15 cellular contexts compared by ENCODE assay signal in the genomic region with DNA sequence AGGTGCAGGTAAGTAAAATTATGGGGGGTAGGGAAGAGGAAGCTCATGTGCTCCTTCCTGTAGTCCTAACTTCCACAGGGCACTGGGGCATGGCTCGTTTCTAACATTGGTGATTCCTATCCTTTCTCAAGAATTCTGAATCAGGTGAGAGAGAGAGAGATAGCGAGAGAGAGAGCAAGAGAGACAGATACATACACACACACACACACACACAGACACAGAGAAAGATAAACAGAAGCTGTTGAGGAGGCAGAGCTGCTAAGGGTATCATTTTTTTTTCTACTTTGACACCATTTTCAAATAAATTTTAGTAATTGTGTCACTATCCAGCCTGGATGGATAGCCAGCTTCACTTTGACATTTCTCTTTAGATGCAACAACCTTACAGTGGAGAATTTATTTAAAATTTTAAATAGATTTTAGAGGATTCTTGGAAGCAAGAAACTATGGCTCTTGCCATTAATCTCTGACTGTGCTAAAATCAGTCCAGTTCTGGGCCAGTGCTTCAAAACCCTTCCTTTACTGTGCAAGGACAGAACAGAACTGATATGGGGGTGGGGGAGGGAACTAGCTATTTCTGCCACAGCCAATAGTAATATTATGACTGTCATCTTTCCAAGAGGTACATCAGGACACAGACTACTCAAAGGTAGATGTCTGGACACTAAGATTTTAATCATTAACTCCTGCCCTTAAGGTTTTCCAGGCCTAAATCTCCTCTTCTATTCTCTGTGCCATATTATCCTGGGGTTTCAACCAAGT.
"Had no signal": no experiment of that assay in that cellular context is flagged by ENCODE, and none has a peak within 500 bp of the region (broad histone marks: within the 10 kb centered on the region; RNA-seq: fewer than 3 reads in every experiment).

No MANE protein-coding gene starts in this region.

- H3K36me3 ChIP-seq: tibial nerve had no signal

- FAIRE-seq: kidney had no signal

- H3K27ac ChIP-seq: tibial nerve had no signal

- H3K4me1 ChIP-seq: tibial nerve had no signal

- H3K9me3 ChIP-seq: SK-N-SH, tibial nerve had no signal

- H3K27me3 ChIP-seq: tibial nerve had no signal

- DNase-seq: activated CD4-positive, alpha-beta T cell treated with anti-CD3 and anti-CD28 coated beads for 1 hour; activated CD8-positive, alpha-beta memory T cell treated with anti-CD3 and anti-CD28 coated beads for 24 hours; activated CD8-positive, alpha-beta memory T cell treated with anti-CD3 and anti-CD28 coated beads, Interleukin-2, amount 50 U/mL, for 4 hours; activated naive CD4-positive, alpha-beta T cell; activated naive CD8-positive, alpha-beta T cell treated with anti-CD3 and anti-CD28 coated beads for 36 hours; activated T-cell treated with anti-CD3 and anti-CD28 coated beads, Interleukin-2, amount 50 U/mL, for 24 hours; amygdala; cortex of kidney; endodermal cell; kidney; nephron progenitor cell; posterior cingulate gyrus; stimulated activated CD4-positive, alpha-beta T cell treated with anti-CD3 and anti-CD28 coated beads, Interleukin-12 subunit alpha, Interleukin-12 subunit beta, amount 100 ng/mL, for 4 hours had no signal

- H3K4me3 ChIP-seq: tibial nerve had no signal
